ENCODE assay signal across 22 cellular contexts in the genomic region with DNA sequence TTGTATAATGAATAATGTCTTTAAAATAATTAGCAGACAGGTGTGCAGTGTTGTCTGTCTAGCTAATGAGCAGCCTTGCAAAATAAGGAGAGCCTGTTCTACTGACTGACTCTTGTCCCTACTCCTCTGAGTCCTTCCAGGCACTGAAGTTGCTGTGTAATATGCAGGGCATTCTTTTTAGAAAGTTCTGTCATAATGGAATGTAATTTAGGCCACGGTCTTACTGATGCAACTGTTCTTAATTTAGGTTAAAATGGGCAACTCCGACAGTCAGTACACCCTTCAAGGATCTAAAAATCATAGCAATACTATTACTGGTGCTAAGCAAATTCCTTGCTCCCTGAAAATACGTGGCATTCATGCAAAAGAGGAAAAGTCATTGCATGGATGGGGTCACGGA.
"Had no signal": no experiment of that assay in that cellular context is flagged by ENCODE, and none has a peak within 500 bp of the region (broad histone marks: within the 10 kb centered on the region; RNA-seq: fewer than 3 reads in every experiment).

No MANE protein-coding gene starts in this region.

- H3K36me3 Mint-ChIP-seq: T-cell had no signal

- H3K36me3 ChIP-seq: cardiac muscle cell, left ventricle myocardium inferior had no signal

- H3K9me3 Mint-ChIP-seq: activated naive CD4-positive, alpha-beta T cell treated with anti-CD3 and anti-CD28 coated beads for 36 hours; activated T-cell treated with anti-CD3 and anti-CD28 coated beads, Interleukin-2, amount 50 U/mL, for 4 hours; dendritic cell treated with granulocyte-macrophage colony-stimulating factor and Interleukin-4, amounts not matched to agents 40 ng/mL and 50 ng/mL, for 4 days; natural killer cell treated with Interleukin-12 subunit alpha and Interleukin-12 subunit beta and Interleukin-15 and Interleukin-18, amount 100 ng/mL, for 72 hours; stimulated activated naive CD8-positive, alpha-beta T cell treated with anti-CD3 and anti-CD28 coated beads, Interleukin-15, Interleukin-2, amounts not matched to agents 100 ng/mL and 50 ng/mL, for 24 hours; T-cell; T-helper 2 cell treated with Interferon-gamma antibody and Interleukin-4, amounts not matched to agents 5 μg/mL and 100 μg/mL, for 36 hours had no signal

- H3K4me3 Mint-ChIP-seq: activated naive CD4-positive, alpha-beta T cell treated with anti-CD3 and anti-CD28 coated beads for 36 hours; activated T-cell treated with anti-CD3 and anti-CD28 coated beads, Interleukin-2, amount 50 U/mL, for 4 hours; dendritic cell treated with granulocyte-macrophage colony-stimulating factor and Interleukin-4, amounts not matched to agents 40 ng/mL and 50 ng/mL, for 4 days; natural killer cell treated with Interleukin-12 subunit alpha and Interleukin-12 subunit beta and Interleukin-15 and Interleukin-18, amount 100 ng/mL, for 72 hours; stimulated activated naive CD8-positive, alpha-beta T cell treated with anti-CD3 and anti-CD28 coated beads, Interleukin-15, Interleukin-2, amounts not matched to agents 100 ng/mL and 50 ng/mL, for 24 hours; T-cell; T-helper 2 cell treated with Interferon-gamma antibody and Interleukin-4, amounts not matched to agents 5 μg/mL and 100 μg/mL, for 36 hours had no signal

- DNase-seq: activated CD4-positive, alpha-beta T cell treated with anti-CD3 and anti-CD28 coated beads, Interleukin-2, amount 50 U/mL, for 1 hour; activated CD4-positive, CD25-positive, alpha-beta regulatory T cell treated with anti-CD3 and anti-CD28 coated beads, Interleukin-2, amount 50 U/mL, for 72 hours; activated effector memory CD4-positive, alpha-beta T cell treated with Interleukin-2 at 50 U/mL for 16 hours; activated naive CD4-positive, alpha-beta T cell treated with anti-CD3 and anti-CD28 coated beads for 36 hours; activated T-cell treated with anti-CD3 and anti-CD28 coated beads, Interleukin-2, amount 50 U/mL, for 4 hours; body of pancreas; effector CD4-positive, alpha-beta T cell; erythroblast; hippocampal formation; kidney glomerular epithelial cell; left ventricle myocardium inferior; retina; stimulated activated CD4-positive, alpha-beta T cell treated with anti-CD3 and anti-CD28 coated beads, Interleukin-1b, Interleukin-23, amount 100 ng/mL, for 48 hours; T-cell; tibial artery had no signal

- H3K4me1 ChIP-seq: body of pancreas, left ventricle myocardium inferior had no signal

- H3K27me3 ChIP-seq: body of pancreas, tibial artery had no signal

- H3K9me3 ChIP-seq: body of pancreas, left ventricle myocardium inferior, tibial artery had no signal

- H3K27ac ChIP-seq: body of pancreas, cardiac muscle cell, left ventricle myocardium inferior, tibial artery, VCaP had no signal

- H3K27ac Mint-ChIP-seq: activated naive CD4-positive, alpha-beta T cell treated with anti-CD3 and anti-CD28 coated beads for 36 hours; dendritic cell treated with granulocyte-macrophage colony-stimulating factor and Interleukin-4, amounts not matched to agents 40 ng/mL and 50 ng/mL, for 4 days; progenitor cell of endocrine pancreas; T-cell; T-helper 2 cell treated with Interferon-gamma antibody and Interleukin-4, amounts not matched to agents 5 μg/mL and 100 μg/mL, for 36 hours had no signal

- H3K4me3 ChIP-seq: body of pancreas, cardiac muscle cell, left ventricle myocardium inferior, tibial artery had no signal

- H3K27me3 Mint-ChIP-seq: dendritic cell treated with granulocyte-macrophage colony-stimulating factor and Interleukin-4, amounts not matched to agents 40 ng/mL and 50 ng/mL, for 4 days; stimulated activated naive CD8-positive, alpha-beta T cell treated with anti-CD3 and anti-CD28 coated beads, Interleukin-15, Interleukin-2, amounts not matched to agents 100 ng/mL and 50 ng/mL, for 24 hours had no signal

- ATAC-seq: activated T-cell treated with anti-CD3 and anti-CD28 coated beads, Interleukin-2, amount 50 U/mL, for 4 hours; body of pancreas; natural killer cell treated with Interleukin-12 subunit alpha and Interleukin-12 subunit beta and Interleukin-15 and Interleukin-18, amount 100 ng/mL, for 72 hours had no signal
